Comparison of ENCODE assay signal across 2 cellular contexts in genomic region chr6:111248789-111249188, GRCh38.
A peak's percentile ranks its signal among the peaks of the same experiment; 100 is the strongest.
TF ChIP-seq lines count a peak whose summit lies in the region.

No MANE protein-coding gene starts in this region.

TF ChIP-seq in HepG2, 621 proteins besides CTCF, POLR2A, EP300 and RAD21 (continues in another document):
- TF ChIP-seq ZFP41 (CRISPR knock-in tag; IDR thresholded peaks at IDR 0.05; ENCODE audit: borderline replicate concordance) (no peak), AHDC1 (CRISPR knock-in tag; IDR thresholded peaks at IDR 0.05; ENCODE audit: borderline replicate concordance) (no peak), U2AF2 (IDR thresholded peaks at IDR 0.05; ENCODE audit: low read depth, low read length) (no peak), ZNF121 (CRISPR knock-in tag; IDR thresholded peaks at IDR 0.05) (peak; percentile 92), REPIN1 (CRISPR knock-in tag; IDR thresholded peaks at IDR 0.05; ENCODE audit: borderline replicate concordance, low read depth) (no peak), SRSF4 (IDR thresholded peaks at IDR 0.05; ENCODE audit: low read depth, low read length, poor library complexity, severe bottlenecking) (no peak), PLRG1 (conservative IDR thresholded peaks at IDR 0.05) (no peak), ZNF580 (CRISPR knock-in tag; IDR thresholded peaks at IDR 0.05; ENCODE audit: borderline replicate concordance, low read depth) (no peak), TOE1 (CRISPR knock-in tag; IDR thresholded peaks at IDR 0.05) (no peak), TFE3 (CRISPR knock-in tag; IDR thresholded peaks at IDR 0.05) (no peak), FOXM1 (CRISPR knock-in tag; IDR thresholded peaks at IDR 0.05) (no peak), SCMH1 (CRISPR knock-in tag; IDR thresholded peaks at IDR 0.05; ENCODE audit: borderline replicate concordance) (no peak), XRCC5 (optimal IDR thresholded peaks at IDR 0.05; ENCODE audit: low read length) (no peak), ZNF770 (CRISPR knock-in tag; IDR thresholded peaks at IDR 0.05) (peak; percentile 94), ZNF296 (CRISPR knock-in tag; conservative IDR thresholded peaks at IDR 0.05) (no peak), THAP11 (CRISPR knock-in tag; IDR thresholded peaks at IDR 0.05) (no peak), ZMYM3 (CRISPR knock-in tag; IDR thresholded peaks at IDR 0.05) (peak; percentile 43; the same call in 1 of the 2 replicates)

TF ChIP-seq in endothelial cell of umbilical vein, 7 proteins besides CTCF, POLR2A, EP300 and RAD21:
- TF ChIP-seq FOS (IDR thresholded peaks at IDR 0.05; ENCODE audit: borderline replicate concordance, insufficient read depth, low read length): no peak
- no peak for TF ChIP-seq JUN (IDR thresholded peaks at IDR 0.05; ENCODE audit: borderline replicate concordance, insufficient read depth, insufficient read length, low read depth)
- no peak for TF ChIP-seq POLR2AphosphoS5 (IDR thresholded peaks at IDR 0.05; ENCODE audit: insufficient read depth, low read depth, low read length)
- TF ChIP-seq GATA2 (IDR thresholded peaks at IDR 0.05; ENCODE audit: insufficient read depth, insufficient read length, low read depth, low read length): no peak
TF ChIP-seq in endothelial cell of umbilical vein: peak in this region for 0.
